Comparison of ENCODE assay signal across 18 cellular contexts in the genomic region with DNA sequence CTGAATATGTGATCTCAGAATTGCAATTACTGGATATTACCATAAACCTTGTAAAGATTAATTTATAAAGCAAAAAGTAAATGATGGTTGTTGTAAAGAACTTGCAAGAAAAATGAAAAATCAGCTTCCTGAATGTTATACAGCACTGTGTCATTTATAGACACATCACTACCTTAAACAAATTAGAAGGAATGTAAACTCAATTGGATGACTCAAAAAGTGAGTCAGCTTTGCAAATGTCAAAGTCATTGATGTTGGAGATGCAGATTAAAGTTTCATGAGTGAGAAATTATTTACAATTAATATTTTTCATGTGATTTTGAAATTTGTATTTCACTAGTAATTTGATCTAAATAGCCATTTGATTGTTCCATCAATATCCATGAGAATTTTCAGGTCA.
DNase-seq lines count a peak whose midpoint lies in the region; ATAC-seq, FAIRE-seq and TF ChIP-seq lines count a peak whose summit lies in the region.
"Had no signal": no experiment of that assay in that cellular context is flagged by ENCODE, and none has a peak within 500 bp of the region (broad histone marks: within the 10 kb centered on the region; RNA-seq: fewer than 3 reads in every experiment).

No MANE protein-coding gene starts in this region.

- H3K27me3 ChIP-seq in IMR-90 (ENCODE audit: control insufficient read depth, insufficient read depth, low read length) (no peaks in the 10 kb centered on the region), mammary epithelial cell (ENCODE audit: insufficient read depth, low read length) (no peaks in the 10 kb centered on the region), Peyer's patch (no peaks in the 10 kb centered on the region)

- intact Hi-C loops in IMR-90 (cut with micrococcal nuclease), result no loop called here
- intact Hi-C loops in mammary epithelial cell (cut with micrococcal nuclease), result loop anchor here (5.0 to 10.0 kb wide), 2 partner anchors 69 to 149 kb away; no protein-coding TSS in a partner anchor

- H2BK15ac ChIP-seq in IMR-90 (ENCODE audit: low read depth, low read length), result no peak overlapping the region

- no peak overlapping the region for H3K4me3 ChIP-seq in IMR-90 (ENCODE audit: insufficient read depth, low read depth, low read length)
- no peak overlapping the region for H3K4me3 ChIP-seq in mammary epithelial cell (replicated peaks in 1 of 3; ENCODE audit: insufficient read depth in 1 of 3, low read depth in 2 of 3, low read length in 3 of 3)
- no peak overlapping the region for H3K4me3 ChIP-seq in Peyer's patch
- H3K4me3 ChIP-seq: thoracic aorta had no signal

- H3K9ac ChIP-seq in IMR-90 (ENCODE audit: low read depth, low read length) (no peak overlapping the region), mammary epithelial cell (ENCODE audit: insufficient read depth, low read length) (no peak overlapping the region)
- H3K9ac ChIP-seq: KMS-11 had no signal

- BruUV-seq in IMR-90 (replicated peaks; lab: Mats Ljungman, UMichigan) (no TSS peak), mammary epithelial cell (replicated peaks; lab: Mats Ljungman, UMichigan) (no TSS peak)

- H2AFZ ChIP-seq in IMR-90 (replicated peaks; ENCODE audit: low read length, poor library complexity) (no peak overlapping the region), mammary epithelial cell (ENCODE audit: low read depth, low read length) (no peak overlapping the region)

- H2BK20ac ChIP-seq in IMR-90 (ENCODE audit: low read depth, low read length), result no peak overlapping the region

- H3K9me3 ChIP-seq in IMR-90 (ENCODE audit: control insufficient read depth, insufficient read depth, low read length) (no peaks in the 10 kb centered on the region), mammary epithelial cell (replicated peaks; ENCODE audit: insufficient read depth, low read length) (no peaks in the 10 kb centered on the region), Peyer's patch (no peaks in the 10 kb centered on the region)
- H3K9me3 ChIP-seq: thoracic aorta had no signal

- no peak overlapping the region for H2AK5ac ChIP-seq in IMR-90 (ENCODE audit: low read depth, low read length)

- peak; percentile 86 for FAIRE-seq in islet of Langerhans (lab: Jason Lieb, UNC)

- H4K20me1 ChIP-seq in IMR-90 (ENCODE audit: insufficient read depth, low read length) (peaks cover 4% of the 10 kb centered on the region; the same call in 1 of the 2 replicates), mammary epithelial cell (ENCODE audit: insufficient read depth, low read length) (no peaks in the 10 kb centered on the region)

- peaks cover 34% of the 10 kb centered on the region for H3K79me2 ChIP-seq in mammary epithelial cell (ENCODE audit: insufficient read depth, low read length)

- H2BK5ac ChIP-seq in IMR-90 (ENCODE audit: low read depth, low read length, poor library complexity, severe bottlenecking), result peak overlapping the region; percentile 92

- dilution Hi-C loops in IMR-90 (cut with HindIII; ENCODE audit: low sequenced_read_pairs, unreplicated experiment), result no loop called here
- dilution Hi-C loops in mammary epithelial cell (cut with HindIII; ENCODE audit: low sequenced_read_pairs), result no loop called here

- peaks cover 8% of the 10 kb centered on the region for H3K9me1 ChIP-seq in IMR-90 (ENCODE audit: insufficient read depth, low read length)

- POLR2A ChIA-PET in IMR-90 (lab: Charles Lee; ENCODE audit: unreplicated experiment), result interaction anchor here (0.6 kb wide), 1 partner anchor 11 kb away, joined by 6 read pairs; no protein-coding TSS in a partner anchor

- no peak overlapping the region for H4K5ac ChIP-seq in IMR-90 (ENCODE audit: low read depth, low read length)

- H3K4me1 ChIP-seq in IMR-90 (ENCODE audit: control insufficient read depth, insufficient read depth, low read length) (peaks cover 16% of the 10 kb centered on the region), mammary epithelial cell (ENCODE audit: insufficient read depth, low read length) (peaks cover 43% of the 10 kb centered on the region), Peyer's patch (peaks cover 0 to 5% (median 0%) of the 10 kb centered on the region in 4 donors)

- no peak overlapping the region for H3K18ac ChIP-seq in IMR-90 (ENCODE audit: low read depth, low read length)

- H3K27ac ChIP-seq in IMR-90 (ENCODE audit: insufficient read depth, low read length) (no peak overlapping the region), mammary epithelial cell (ENCODE audit: insufficient read depth, low read depth, low read length) (peak overlapping the region; percentile 54), Peyer's patch (no peak overlapping the region)
- H3K27ac ChIP-seq: KMS-11, thoracic aorta had no signal

- H3K56ac ChIP-seq in IMR-90 (ENCODE audit: extremely low read depth, insufficient read depth, low read length), result no peak overlapping the region

- H3K36me3 ChIP-seq in IMR-90 (ENCODE audit: control insufficient read depth, insufficient read depth, low read length), result no peaks in the 10 kb centered on the region
- no peaks in the 10 kb centered on the region for H3K36me3 ChIP-seq in mammary epithelial cell (ENCODE audit: insufficient read depth, low read length)
- no peaks in the 10 kb centered on the region for H3K36me3 ChIP-seq in Peyer's patch
- H3K36me3 ChIP-seq: thoracic aorta had no signal

- H3K4me2 ChIP-seq in IMR-90 (ENCODE audit: low read depth, low read length) (peak overlapping the region; percentile 56; the same call in 1 of the 2 replicates), mammary epithelial cell (ENCODE audit: insufficient read depth, low read depth, low read length) (peak overlapping the region; percentile 42)
- H3K4me2 ChIP-seq: KMS-11 had no signal

- ATAC-seq in IMR-90 (ENCODE audit: low read depth), result peak; percentile 53
- ATAC-seq: left lobe of liver; naive thymus-derived CD4-positive, alpha-beta T cell had no signal

- H3K14ac ChIP-seq in IMR-90 (replicated peaks; ENCODE audit: low read depth, low read length), result no peak overlapping the region

- H4K8ac ChIP-seq in IMR-90 (ENCODE audit: low read depth in 2 of 2, low read length in 2 of 2), result no peak overlapping the region

- H3K4ac ChIP-seq in IMR-90 (ENCODE audit: low read depth, low read length), result no peak overlapping the region

- H2BK120ac ChIP-seq in IMR-90 (ENCODE audit: low read depth, low read length), result no peak overlapping the region

- TF ChIP-seq RAD21 in IMR-90 (IDR thresholded peaks at IDR 0.05; ENCODE audit: low read length), result no peak

- no peak overlapping the region for H4K91ac ChIP-seq in IMR-90 (ENCODE audit: insufficient read depth, low read depth, low read length)

- peaks cover 23 to 55% of the 10 kb centered on the region in 2 experiments for H3K79me1 ChIP-seq in IMR-90 (ENCODE audit: low read depth in 1 of 2, low read length in 2 of 2)

- no peak overlapping the region for H2AK9ac ChIP-seq in IMR-90 (replicated peaks; ENCODE audit: low read depth, low read length, poor library complexity)

- TF ChIP-seq CTCF in IMR-90 (conservative IDR thresholded peaks at IDR 0.05; ENCODE audit: low read depth, low read length) (no peak), mammary epithelial cell (conservative IDR thresholded peaks at IDR 0.05 in 1 of 2, IDR thresholded peaks at IDR 0.05 in 1 of 2; ENCODE audit: extremely low read depth in 1 of 2, insufficient read depth in 1 of 2, low read depth in 1 of 2, low read length in 2 of 2) (no peak), Peyer's patch (IDR thresholded peaks at IDR 0.05) (no peak)

- in situ Hi-C loops in IMR-90 (cut with MboI; ENCODE audit: low sequenced_read_pairs) (no loop called here), mammary epithelial cell (cut with MboI; ENCODE audit: low sequenced_read_pairs in 2 of 2) (no loop called here)

- no peak overlapping the region for H3K23ac ChIP-seq in IMR-90 (ENCODE audit: low read depth, low read length)

- TF ChIP-seq POLR2A in IMR-90 (IDR thresholded peaks at IDR 0.05; ENCODE audit: low read depth, low read length) (no peak), Peyer's patch (IDR thresholded peaks at IDR 0.05) (no peak)

- peak; percentile 10 for DNase-seq in AG20443 (ENCODE audit: low spot score)
- peak; percentile 85 for DNase-seq in IMR-90
- peak; percentile 62 for DNase-seq in mammary epithelial cell
- no peak for DNase-seq in central memory CD4-positive, alpha-beta T cell
- DNase-seq in Peyer's patch, result no peak
- DNase-seq in medulla oblongata (ENCODE audit: extremely low spot score), result no peak
- DNase-seq in kidney glomerular epithelial cell (lab: John Stamatoyannopoulos, UW), result no peak
- DNase-seq: activated CD4-positive, alpha-beta T cell treated with anti-CD3 and anti-CD28 coated beads, Interleukin-2, amount 50 U/mL, for 1 hour; amygdala; naive thymus-derived CD4-positive, alpha-beta T cell; NCI-H1694 treated with DMSO at 0.1 percent for 48 hours; NCI-H526 treated with DMSO at 0.1 percent for 48 hours; stimulated activated CD4-positive, alpha-beta T cell treated with anti-CD3 and anti-CD28 coated beads, Interleukin-1b, Interleukin-23, amount 100 ng/mL, for 48 hours; stimulated activated CD8-positive, alpha-beta memory T cell treated with anti-CD3 and anti-CD28 coated beads, Interleukin-4, amount 100 ng/mL, for 48 hours had no signal

- CTCF ChIA-PET in IMR-90 (lab: Yijun Ruan, JAX), result interaction anchor here (0.5 kb wide), 1 partner anchor 29 kb away, joined by 3 read pairs; no protein-coding TSS in a partner anchor
- CTCF ChIA-PET in mammary epithelial cell (lab: Charles Lee; ENCODE audit: low non-redundant PET), result no interaction called here

TF ChIP-seq in IMR-90, 13 proteins besides CTCF, POLR2A, EP300 and RAD21:
- TF ChIP-seq RCOR1 (IDR thresholded peaks at IDR 0.05; ENCODE audit: insufficient replicate concordance, low read length) (no peak), MAZ (IDR thresholded peaks at IDR 0.05; ENCODE audit: borderline replicate concordance, low read depth, low read length) (no peak), FOS (IDR thresholded peaks at IDR 0.05; ENCODE audit: low read depth, low read length) (peak; percentile 90), MAFK (IDR thresholded peaks at IDR 0.05; ENCODE audit: low read depth, low read length) (0 out of 2 replicates have a peak, but pooled peaks have one; percentile 3), NFE2L2 (IDR thresholded peaks at IDR 0.05; ENCODE audit: low read depth, low read length) (peak; percentile 70)
- TF ChIP-seq, protein P1, sequence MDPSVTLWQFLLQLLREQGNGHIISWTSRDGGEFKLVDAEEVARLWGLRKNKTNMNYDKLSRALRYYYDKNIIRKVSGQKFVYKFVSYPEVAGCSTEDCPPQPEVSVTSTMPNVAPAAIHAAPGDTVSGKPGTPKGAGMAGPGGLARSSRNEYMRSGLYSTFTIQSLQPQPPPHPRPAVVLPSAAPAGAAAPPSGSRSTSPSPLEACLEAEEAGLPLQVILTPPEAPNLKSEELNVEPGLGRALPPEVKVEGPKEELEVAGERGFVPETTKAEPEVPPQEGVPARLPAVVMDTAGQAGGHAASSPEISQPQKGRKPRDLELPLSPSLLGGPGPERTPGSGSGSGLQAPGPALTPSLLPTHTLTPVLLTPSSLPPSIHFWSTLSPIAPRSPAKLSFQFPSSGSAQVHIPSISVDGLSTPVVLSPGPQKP (IDR thresholded peaks at IDR 0.05; ENCODE audit: borderline replicate concordance, low read depth, low read length), result no peak

Comparison
In these comparisons a context has a peak if more than half of its experiments do, and no peak if none do; other contexts are left out.
1. DNase-seq: peak in AG20443 (single experiment), IMR-90 (single experiment) and mammary epithelial cell (single experiment); none in central memory CD4-positive, alpha-beta T cell (single experiment), Peyer's patch (0 of 3), medulla oblongata (single experiment) and kidney glomerular epithelial cell (single experiment).